In the genomic region with DNA sequence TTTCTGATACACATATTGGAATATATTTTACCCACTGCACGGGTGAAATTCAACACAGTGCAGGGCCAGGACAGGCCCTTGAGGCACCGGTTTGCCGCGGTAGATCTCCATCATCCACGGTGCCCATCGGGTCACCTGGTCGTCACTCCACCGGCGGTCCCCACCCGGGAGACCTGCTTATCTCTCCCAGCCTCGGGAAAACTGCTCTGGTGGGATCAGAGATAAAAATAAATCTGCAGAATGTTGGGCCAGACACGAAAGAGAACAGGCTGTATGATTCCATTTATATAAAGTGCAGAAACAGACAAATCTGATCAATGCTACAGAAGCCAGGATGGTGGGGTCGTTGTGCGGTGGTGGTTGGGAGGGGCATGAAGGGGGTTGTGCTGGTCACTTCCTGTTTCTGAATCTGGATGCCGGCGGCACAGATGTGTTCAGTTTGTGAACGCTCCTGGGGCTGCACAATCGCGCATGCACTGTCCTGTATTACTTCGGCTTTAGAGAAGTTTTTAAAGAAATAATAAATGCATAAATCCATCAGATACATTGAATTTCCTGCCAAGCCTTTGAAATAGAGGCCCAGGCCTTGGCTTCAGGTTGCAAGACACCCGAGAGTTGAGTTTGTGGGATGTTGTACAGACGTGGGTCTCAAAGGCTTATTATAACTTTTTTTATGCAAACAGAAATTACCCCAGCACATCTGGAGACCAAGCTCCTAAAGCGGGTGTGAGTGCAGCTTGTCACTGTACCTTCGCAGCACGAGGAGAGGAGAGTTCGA, we compare ENCODE assay signal across 16 cellular contexts. TPM values are rescaled to one million over a fixed set of nuclear protein-coding genes. Genes with fewer than 3 reads are reported as not detected.
DNase-seq lines count a peak whose midpoint lies in the region; ATAC-seq and TF ChIP-seq lines count a peak whose summit lies in the region.
"Had no signal": no experiment of that assay in that cellular context is flagged by ENCODE, and none has a peak within 500 bp of the region (broad histone marks: within the 10 kb centered on the region; RNA-seq: fewer than 3 reads in every experiment).

No MANE protein-coding gene starts in this region.

- DNase-seq in HFFc6 (no peak), choroid plexus epithelial cell (ENCODE audit: low read depth) (peak; percentile 27), mesothelial cell of epicardium (ENCODE audit: low spot score in 2 of 2, unreplicated experiment in 2 of 2) (no peak), thoracic aorta (ENCODE audit: low spot score) (no peak), activated gamma-delta T cell (lab: John Stamatoyannopoulos, UW) (no peak)
- DNase-seq: Caco-2, caudate nucleus, SHP77 treated with DMSO at 0.1 percent for 48 hours had no signal

- TF ChIP-seq CTCF in HFFc6 (IDR thresholded peaks at IDR 0.05) (no peak), choroid plexus epithelial cell (conservative IDR thresholded peaks at IDR 0.05; ENCODE audit: low read depth, low read length) (no peak), mesothelial cell of epicardium (IDR thresholded peaks at IDR 0.05; ENCODE audit: unreplicated experiment) (no peak), thoracic aorta (IDR thresholded peaks at IDR 0.05) (no peak)

- no peak for ATAC-seq in thoracic aorta (ENCODE audit: insufficient number of reproducible peaks, low FRiP score, low read depth)
- no peak for ATAC-seq in HG02981 (IDR thresholded peaks at IDR 0.05; ENCODE audit: unreplicated experiment)
- ATAC-seq in GM19395 (IDR thresholded peaks at IDR 0.05; ENCODE audit: unreplicated experiment), result no peak
- no peak for ATAC-seq in esophagus mucosa
- ATAC-seq: HCT116, left colon had no signal

- peaks cover 4 to 51% of the 10 kb centered on the region in 2 donors for H3K4me1 ChIP-seq in thoracic aorta (ENCODE audit: control insufficient read depth in 1 of 2, low read depth in 2 of 2)

- peak overlapping the region; percentile 67; the same call in 1 of the 2 replicates for H3K4me3 Mint-ChIP-seq in HFFc6
- H3K4me3 Mint-ChIP-seq in mesothelial cell of epicardium, result peak overlapping the region; percentile 42

- H3K36me3 Mint-ChIP-seq in HFFc6 (ENCODE audit: low read depth), result no peaks in the 10 kb centered on the region
- H3K36me3 Mint-ChIP-seq in mesothelial cell of epicardium, result no peaks in the 10 kb centered on the region

- H3K27ac Mint-ChIP-seq in HFFc6, result peak overlapping the region; percentile 59; the same call in 1 of the 2 replicates
- H3K27ac Mint-ChIP-seq in mesothelial cell of epicardium, result peak overlapping the region; percentile 95

- H3K27me3 ChIP-seq in thoracic aorta (replicated peaks; ENCODE audit: insufficient read depth), result no peaks in the 10 kb centered on the region

- H3K9me3 Mint-ChIP-seq in HFFc6 (no peaks in the 10 kb centered on the region), mesothelial cell of epicardium (no peaks in the 10 kb centered on the region)

- H3K27me3 Mint-ChIP-seq in HFFc6 (ENCODE audit: insufficient read depth), result peaks cover 13% of the 10 kb centered on the region; the same call in 1 of the 2 replicates
- H3K27me3 Mint-ChIP-seq in mesothelial cell of epicardium (ENCODE audit: low read depth), result peaks cover 1% of the 10 kb centered on the region

- H3K4me1 Mint-ChIP-seq in HFFc6 (ENCODE audit: low read depth) (peaks cover 35% of the 10 kb centered on the region), mesothelial cell of epicardium (peaks cover 31% of the 10 kb centered on the region)

- H3K9me3 ChIP-seq in thoracic aorta, result no peaks in the 10 kb centered on the region
- H3K9me3 ChIP-seq: Caco-2 had no signal

- no peaks in the 10 kb centered on the region for H3K36me3 ChIP-seq in thoracic aorta

- H3K4me3 ChIP-seq in choroid plexus epithelial cell (ENCODE audit: low read depth, low read length), result no peak overlapping the region
- H3K4me3 ChIP-seq in thoracic aorta, result peak overlapping the region; percentile 58

- peak overlapping the region; percentile 79 to 92 for H3K27ac ChIP-seq in thoracic aorta

RNA-seq across cellular contexts. Expression of a gene that starts 54.3 kb away (rescaled TPM):
- total RNA-seq in HFFc6 (2021; fragmentation: NEBNext Ultra II Directional; extraction: Animal tissue kit (Norgen Biotek cat#: 25700)), result not detected
- total RNA-seq in mesothelial cell of epicardium (not detected in 3 replicates), thoracic aorta (not detected), esophagus mucosa (not detected)
- total RNA-seq: Caco-2, left colon, M059J, NCI-H460, renal cortical epithelial cell had no signal
